In the genomic region with DNA sequence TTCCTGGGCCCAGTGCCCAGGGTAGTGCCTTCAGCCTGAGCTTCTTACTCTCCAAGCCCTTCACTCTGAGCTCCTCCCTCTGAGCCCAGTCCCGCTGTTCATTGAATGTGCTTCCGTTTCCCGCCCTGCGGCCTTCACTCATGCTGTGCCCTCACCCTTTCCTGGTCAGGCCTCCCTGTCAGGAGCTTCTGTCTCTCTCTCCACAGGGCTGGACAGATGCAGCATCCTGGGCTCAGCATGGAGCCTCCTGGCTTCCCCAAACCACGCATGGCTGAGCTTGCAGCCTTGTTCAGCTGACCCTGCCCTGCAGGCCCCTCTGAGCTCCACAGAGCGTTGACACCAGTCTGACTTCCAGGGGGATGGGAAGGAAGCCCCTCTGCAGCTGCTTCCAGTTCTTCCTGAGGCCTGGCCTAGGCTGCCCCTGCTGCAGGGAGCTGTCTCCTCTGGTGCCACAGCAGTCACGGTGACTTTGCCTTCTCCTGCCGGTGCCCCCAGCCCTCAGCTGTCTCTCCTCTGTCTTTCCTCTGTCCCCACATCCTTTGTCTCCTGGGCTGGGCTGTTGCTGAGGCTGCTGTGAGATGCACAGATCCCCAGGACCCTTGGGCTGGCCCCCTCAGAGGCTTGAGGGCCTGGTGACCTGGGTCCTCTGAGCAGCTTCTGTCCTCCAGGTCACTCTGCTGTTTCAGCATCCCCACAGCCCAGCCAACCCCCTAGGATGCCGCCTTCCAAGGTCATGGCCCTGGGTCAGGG, we compare ENCODE assay signal across 18 cellular contexts. TPM values are rescaled to one million over a fixed set of nuclear protein-coding genes. Genes with fewer than 3 reads are reported as not detected.
DNase-seq lines count a peak whose midpoint lies in the region; ATAC-seq, FAIRE-seq and TF ChIP-seq lines count a peak whose summit lies in the region.
"Had no signal": no experiment of that assay in that cellular context is flagged by ENCODE, and none has a peak within 500 bp of the region (broad histone marks: within the 10 kb centered on the region; RNA-seq: fewer than 3 reads in every experiment).

No MANE protein-coding gene starts in this region.

- H3K36me3 ChIP-seq in kidney (ENCODE audit: control insufficient read depth in 1 of 2, insufficient read depth in 2 of 2, low read length in 2 of 2) = no peaks in the 10 kb centered on the region
- H3K36me3 ChIP-seq in suprapubic skin = no peaks in the 10 kb centered on the region
- H3K36me3 ChIP-seq: adrenal gland, right atrium auricular region had no signal

- peaks cover 75% of the 10 kb centered on the region for H3K27me3 ChIP-seq in suprapubic skin

- DNase-seq in DMS153 treated with DMSO at 0.1 percent for 48 hours (lab: John Stamatoyannopoulos, UW; ENCODE audit: unreplicated experiment) (peak; percentile 76), NCI-H1417 treated with DMSO at 0.1 percent for 48 hours (lab: John Stamatoyannopoulos, UW) (peak; percentile 74), NCI-H510A (lab: John Stamatoyannopoulos, UW) (peak; percentile 63), kidney (peak; percentile 28), suprapubic skin (ENCODE audit: low spot score in 2 of 2) (no peak), 8988T (no peak)
- no peak for DNase-seq in stimulated activated naive CD4-positive, alpha-beta T cell (lab: John Stamatoyannopoulos, UW)
- DNase-seq: activated CD8-positive, alpha-beta memory T cell treated with anti-CD3 and anti-CD28 coated beads for 24 hours; adrenal gland; foreskin keratinocyte; NCI-H226; PC-3 had no signal

- H3K9ac ChIP-seq in kidney (ENCODE audit: low read length in 2 of 2) = no peak overlapping the region

- H3K4me3 ChIP-seq in kidney (ENCODE audit: low read length in 2 of 2) = no peak overlapping the region
- no peak overlapping the region for H3K4me3 ChIP-seq in suprapubic skin
- H3K4me3 ChIP-seq: adrenal gland, right atrium auricular region had no signal

- intact Hi-C loops in kidney (cut with DNase I) = no loop called here

- TF ChIP-seq EP300 in suprapubic skin (IDR thresholded peaks at IDR 0.05) = no peak

- no peak for FAIRE-seq in kidney (lab: Jason Lieb, UNC)

- TF ChIP-seq CTCF in kidney (IDR thresholded peaks at IDR 0.05; ENCODE audit: borderline replicate concordance, extremely low read depth, insufficient read depth) = no peak
- no peak for TF ChIP-seq CTCF in suprapubic skin (IDR thresholded peaks at IDR 0.05)

- H3K9me3 ChIP-seq in kidney (ENCODE audit: control insufficient read depth in 1 of 2, low read length in 2 of 2) (no peaks in the 10 kb centered on the region), suprapubic skin (no peaks in the 10 kb centered on the region)
- H3K9me3 ChIP-seq: adrenal gland, right atrium auricular region had no signal

- no peak for ATAC-seq in HG03025 (IDR thresholded peaks at IDR 0.05; ENCODE audit: low FRiP score, unreplicated experiment)
- ATAC-seq: foreskin keratinocyte, PC-3 had no signal

- H3K27ac ChIP-seq in kidney (ENCODE audit: low read depth in 2 of 2, low read length in 2 of 2) (no peak overlapping the region), suprapubic skin (no peak overlapping the region)
- H3K27ac ChIP-seq: foreskin keratinocyte, right atrium auricular region had no signal

- no peaks in the 10 kb centered on the region for H3K4me1 ChIP-seq in kidney (ENCODE audit: control insufficient read depth in 1 of 2, insufficient read depth in 1 of 2, low read depth in 1 of 2, low read length in 2 of 2)
- no peaks in the 10 kb centered on the region for H3K4me1 ChIP-seq in suprapubic skin
- H3K4me1 ChIP-seq: adrenal gland, right atrium auricular region had no signal

- WGBS in suprapubic skin = 55% methylated on average over 8 of the region's 9 CpGs

- no peak for TF ChIP-seq POLR2A in suprapubic skin (IDR thresholded peaks at IDR 0.05)

RNA-seq across cellular contexts. Expression of a gene that starts 7.9 kb away (rescaled TPM):
- not detected for total RNA-seq in kidney
- polyA plus RNA-seq in kidney (ENCODE audit: insufficient read depth, low read depth, low replicate concordance) = not detected
- under 1 TPM in 1 of 4 donors, not detected in 3; 0.34 TPM for total RNA-seq in suprapubic skin
- total RNA-seq: activated T-helper 2 cell treated with anti-CD3 and anti-CD28 coated beads, Interferon-gamma antibody, Interleukin-2, Interleukin-4, amounts not matched to agents 10 μg/mL and 5 μg/mL and 100 μg/mL, durations not matched to agents 14 hours and 24 hours and 36 hours; foreskin keratinocyte; LHCN-M2 had no signal

RNA-seq across cellular contexts. Expression of a gene that starts 48.9 kb away (rescaled TPM):
- total RNA-seq in kidney (not detected), suprapubic skin (not detected)
- polyA plus RNA-seq in kidney (ENCODE audit: insufficient read depth, low read depth, low replicate concordance) = not detected
- total RNA-seq: activated T-helper 2 cell treated with anti-CD3 and anti-CD28 coated beads, Interferon-gamma antibody, Interleukin-2, Interleukin-4, amounts not matched to agents 10 μg/mL and 5 μg/mL and 100 μg/mL, durations not matched to agents 14 hours and 24 hours and 36 hours; cerebellum; foreskin keratinocyte; LHCN-M2; lower leg skin; PC-3; right atrium auricular region had no signal
- polyA plus RNA-seq: foreskin keratinocyte had no signal

Comparison
In these comparisons a context has a peak if more than half of its experiments do, and no peak if none do; other contexts are left out.
1. DNase-seq: peak in DMS153 treated with DMSO at 0.1 percent for 48 hours (single experiment), NCI-H1417 treated with DMSO at 0.1 percent for 48 hours (single experiment), NCI-H510A (single experiment) and kidney (single experiment); none in stimulated activated naive CD4-positive, alpha-beta T cell (0 of 6), suprapubic skin (0 of 2) and 8988T (single experiment).